In genomic region chr3:104437891-104438290, GRCh38 we compare ENCODE assay signal across 12 cellular contexts.
DNase-seq lines count a peak whose midpoint lies in the region; ATAC-seq, FAIRE-seq and TF ChIP-seq lines count a peak whose summit lies in the region.
"Had no signal": no experiment of that assay in that cellular context is flagged by ENCODE, and none has a peak within 500 bp of the region (broad histone marks: within the 10 kb centered on the region; RNA-seq: fewer than 3 reads in every experiment).

No MANE protein-coding gene starts in this region.

- H3K27ac Mint-ChIP-seq in stimulated activated naive B cell treated with anti-CD40 and anti-IgM and Interleukin-4, amounts not matched to agents 10 μg/mL and 1 μg/mL and 100 μg/mL, for 72 hours: no peak overlapping the region
- H3K27ac Mint-ChIP-seq: activated T-helper 2 cell treated with anti-CD3 and anti-CD28 coated beads, Interferon-gamma antibody, Interleukin-2, Interleukin-4, amounts not matched to agents 10 μg/mL and 5 μg/mL and 100 μg/mL, durations not matched to agents 14 hours and 24 hours and 36 hours had no signal

- TF ChIP-seq CTCF in epithelial cell of esophagus (IDR thresholded peaks at IDR 0.05; ENCODE audit: insufficient read depth, low read depth, low read length, missing control alignments): no peak

- no peak overlapping the region for H3K4me3 Mint-ChIP-seq in stimulated activated naive B cell treated with anti-CD40 and anti-IgM and Interleukin-4, amounts not matched to agents 10 μg/mL and 1 μg/mL and 100 μg/mL, for 72 hours

- ATAC-seq in HG02870 (IDR thresholded peaks at IDR 0.05; ENCODE audit: unreplicated experiment): no peak
- no peak for ATAC-seq in stimulated activated naive B cell treated with anti-CD40 and anti-IgM and Interleukin-4, amounts not matched to agents 10 μg/mL and 1 μg/mL and 100 μg/mL, for 72 hours (replicated peaks)

- TF ChIP-seq RAD21 in Ishikawa (IDR thresholded peaks at IDR 0.05; ENCODE audit: low read depth): no peak

- H3K9me3 Mint-ChIP-seq in stimulated activated naive B cell treated with anti-CD40 and anti-IgM and Interleukin-4, amounts not matched to agents 10 μg/mL and 1 μg/mL and 100 μg/mL, for 72 hours: no peaks in the 10 kb centered on the region
- H3K9me3 Mint-ChIP-seq: activated T-helper 2 cell treated with anti-CD3 and anti-CD28 coated beads, Interferon-gamma antibody, Interleukin-2, Interleukin-4, amounts not matched to agents 10 μg/mL and 5 μg/mL and 100 μg/mL, durations not matched to agents 14 hours and 24 hours and 36 hours had no signal

- no peak for FAIRE-seq in HTR-8/SVneo (lab: Jason Lieb, UNC)
- FAIRE-seq: urothelium cell line had no signal

- H3K27me3 Mint-ChIP-seq in stimulated activated naive B cell treated with anti-CD40 and anti-IgM and Interleukin-4, amounts not matched to agents 10 μg/mL and 1 μg/mL and 100 μg/mL, for 72 hours: no peaks in the 10 kb centered on the region

- no peak overlapping the region for H3K4me3 ChIP-seq in epithelial cell of esophagus (ENCODE audit: low read length)

- peak; percentile 61 for DNase-seq in EH (ENCODE audit: low read depth)
- peak; percentile 61 for DNase-seq in epithelial cell of esophagus (ENCODE audit: low read depth)
- peak; percentile 69 for DNase-seq in myocyte (ENCODE audit: low read depth)
- no peak for DNase-seq in stimulated activated naive B cell treated with anti-CD40 and anti-IgM and Interleukin-4, amounts not matched to agents 10 μg/mL and 1 μg/mL and 100 μg/mL, for 72 hours
- DNase-seq in HTR-8/SVneo (ENCODE audit: insufficient read length, low spot score): no peak
- no peak for DNase-seq in NCI-H2171 treated with DMSO at 0.1 percent for 48 hours (lab: John Stamatoyannopoulos, UW)
- DNase-seq: NCI-H524; stimulated activated CD4-positive, alpha-beta T cell treated with anti-CD3 and anti-CD28 coated beads, Interleukin-2, amount 100 ng/mL, for 48 hours had no signal

- H3K36me3 Mint-ChIP-seq in stimulated activated naive B cell treated with anti-CD40 and anti-IgM and Interleukin-4, amounts not matched to agents 10 μg/mL and 1 μg/mL and 100 μg/mL, for 72 hours: no peaks in the 10 kb centered on the region

- TF ChIP-seq EP300 in Ishikawa (IDR thresholded peaks at IDR 0.05; ENCODE audit: borderline replicate concordance): peak; percentile 72; the same call in 1 of the 2 replicates

- H3K4me1 Mint-ChIP-seq in stimulated activated naive B cell treated with anti-CD40 and anti-IgM and Interleukin-4, amounts not matched to agents 10 μg/mL and 1 μg/mL and 100 μg/mL, for 72 hours: peaks cover 0 to 3% of the 10 kb centered on the region in 2 donors

TF ChIP-seq in Ishikawa, 13 proteins besides CTCF, POLR2A, EP300 and RAD21:
- TF ChIP-seq, protein P1, sequence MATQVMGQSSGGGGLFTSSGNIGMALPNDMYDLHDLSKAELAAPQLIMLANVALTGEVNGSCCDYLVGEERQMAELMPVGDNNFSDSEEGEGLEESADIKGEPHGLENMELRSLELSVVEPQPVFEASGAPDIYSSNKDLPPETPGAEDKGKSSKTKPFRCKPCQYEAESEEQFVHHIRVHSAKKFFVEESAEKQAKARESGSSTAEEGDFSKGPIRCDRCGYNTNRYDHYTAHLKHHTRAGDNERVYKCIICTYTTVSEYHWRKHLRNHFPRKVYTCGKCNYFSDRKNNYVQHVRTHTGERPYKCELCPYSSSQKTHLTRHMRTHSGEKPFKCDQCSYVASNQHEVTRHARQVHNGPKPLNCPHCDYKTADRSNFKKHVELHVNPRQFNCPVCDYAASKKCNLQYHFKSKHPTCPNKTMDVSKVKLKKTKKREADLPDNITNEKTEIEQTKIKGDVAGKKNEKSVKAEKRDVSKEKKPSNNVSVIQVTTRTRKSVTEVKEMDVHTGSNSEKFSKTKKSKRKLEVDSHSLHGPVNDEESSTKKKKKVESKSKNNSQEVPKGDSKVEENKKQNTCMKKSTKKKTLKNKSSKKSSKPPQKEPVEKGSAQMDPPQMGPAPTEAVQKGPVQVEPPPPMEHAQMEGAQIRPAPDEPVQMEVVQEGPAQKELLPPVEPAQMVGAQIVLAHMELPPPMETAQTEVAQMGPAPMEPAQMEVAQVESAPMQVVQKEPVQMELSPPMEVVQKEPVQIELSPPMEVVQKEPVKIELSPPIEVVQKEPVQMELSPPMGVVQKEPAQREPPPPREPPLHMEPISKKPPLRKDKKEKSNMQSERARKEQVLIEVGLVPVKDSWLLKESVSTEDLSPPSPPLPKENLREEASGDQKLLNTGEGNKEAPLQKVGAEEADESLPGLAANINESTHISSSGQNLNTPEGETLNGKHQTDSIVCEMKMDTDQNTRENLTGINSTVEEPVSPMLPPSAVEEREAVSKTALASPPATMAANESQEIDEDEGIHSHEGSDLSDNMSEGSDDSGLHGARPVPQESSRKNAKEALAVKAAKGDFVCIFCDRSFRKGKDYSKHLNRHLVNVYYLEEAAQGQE (IDR thresholded peaks at IDR 0.05; ENCODE audit: low read depth): no peak
- TF ChIP-seq CREB1 (IDR thresholded peaks at IDR 0.05; ENCODE audit: low read depth) (no peak), CEBPB (IDR thresholded peaks at IDR 0.05) (peak; percentile 56; the same call in 1 of the 2 replicates), MAX (IDR thresholded peaks at IDR 0.05) (no peak), NFIC (IDR thresholded peaks at IDR 0.05) (peak; percentile 90), TEAD4 (IDR thresholded peaks at IDR 0.05) (peak; percentile 79), TAF1 (IDR thresholded peaks at IDR 0.05; ENCODE audit: low read depth) (no peak), TCF12 (IDR thresholded peaks at IDR 0.05; ENCODE audit: low read depth) (peak; percentile 67), EGR1 (IDR thresholded peaks at IDR 0.05) (no peak), YY1 (IDR thresholded peaks at IDR 0.05; ENCODE audit: low read depth) (0 out of 2 replicates have a peak, but pooled peaks have one; percentile 22), ZBTB7A (IDR thresholded peaks at IDR 0.05; ENCODE audit: low read depth) (no peak), FOXM1 (IDR thresholded peaks at IDR 0.05; ENCODE audit: borderline replicate concordance, low read depth) (0 out of 2 replicates have a peak, but pooled peaks have one; percentile 34)
- TF ChIP-seq, protein P2, sequence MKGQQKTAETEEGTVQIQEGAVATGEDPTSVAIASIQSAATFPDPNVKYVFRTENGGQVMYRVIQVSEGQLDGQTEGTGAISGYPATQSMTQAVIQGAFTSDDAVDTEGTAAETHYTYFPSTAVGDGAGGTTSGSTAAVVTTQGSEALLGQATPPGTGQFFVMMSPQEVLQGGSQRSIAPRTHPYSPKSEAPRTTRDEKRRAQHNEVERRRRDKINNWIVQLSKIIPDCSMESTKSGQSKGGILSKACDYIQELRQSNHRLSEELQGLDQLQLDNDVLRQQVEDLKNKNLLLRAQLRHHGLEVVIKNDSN (IDR thresholded peaks at IDR 0.05): peak; percentile 19; the same call in 1 of the 2 replicates

Comparison
In these comparisons a context has a peak if more than half of its experiments do, and no peak if none do; other contexts are left out.
1. DNase-seq: peak in EH (single experiment), epithelial cell of esophagus (single experiment) and myocyte (single experiment); none in stimulated activated naive B cell treated with anti-CD40 and anti-IgM and Interleukin-4, amounts not matched to agents 10 μg/mL and 1 μg/mL and 100 μg/mL, for 72 hours (single experiment), HTR-8/SVneo (single experiment) and NCI-H2171 treated with DMSO at 0.1 percent for 48 hours (single experiment).